In the genomic region with DNA sequence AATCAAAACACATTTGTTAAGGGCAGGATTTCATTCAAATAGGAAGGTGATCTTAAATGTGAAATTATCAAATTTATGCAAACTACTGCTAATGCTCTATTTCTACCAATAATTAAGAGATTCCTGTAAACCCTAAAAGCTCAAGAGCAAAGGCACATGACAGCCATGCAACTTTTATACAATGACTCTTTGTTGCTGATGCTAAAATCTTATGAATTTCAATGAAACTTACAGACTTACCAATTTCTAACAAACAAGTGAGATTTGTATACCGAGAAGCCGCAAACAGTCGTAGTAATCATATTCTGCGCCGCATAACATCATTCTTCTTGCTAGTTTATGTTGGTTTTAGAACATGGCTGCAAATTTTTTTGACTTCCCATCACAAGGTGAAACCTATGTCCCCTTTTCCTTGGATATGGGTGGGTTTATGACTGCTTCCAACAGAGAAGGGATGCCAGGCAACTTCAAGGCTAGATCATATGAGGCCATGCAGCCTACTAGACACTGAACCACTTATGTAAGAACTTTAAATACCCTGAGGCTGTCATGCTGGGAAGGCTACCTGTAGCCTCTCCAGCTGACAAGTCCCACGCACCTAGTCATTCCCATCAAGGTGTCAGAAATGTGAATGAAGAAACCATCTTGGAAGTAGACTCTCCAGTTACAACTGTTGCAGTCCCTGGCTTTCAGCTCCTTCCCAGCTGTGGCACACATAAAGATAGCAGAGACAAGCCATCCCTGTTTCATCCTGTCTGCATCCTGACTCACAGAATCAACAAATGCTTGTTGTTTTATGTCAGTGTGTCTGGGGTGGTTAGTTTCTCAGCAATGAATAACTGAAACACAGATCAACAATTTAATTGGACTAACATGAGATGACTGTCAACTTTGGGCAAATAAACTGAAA, we compare ENCODE assay signal across 1 cellular context.
TF ChIP-seq lines count a peak whose summit lies in the region.

No MANE protein-coding gene starts in this region.

TF ChIP-seq in IMR-90, 13 proteins besides CTCF, POLR2A, EP300 and RAD21:
- TF ChIP-seq CHD1 (IDR thresholded peaks at IDR 0.05; ENCODE audit: low read depth, low read length) (no peak), MAZ (IDR thresholded peaks at IDR 0.05; ENCODE audit: borderline replicate concordance, low read depth, low read length) (no peak), SMC3 (IDR thresholded peaks at IDR 0.05; ENCODE audit: low read depth, low read length) (no peak), MXI1 (IDR thresholded peaks at IDR 0.05; ENCODE audit: borderline replicate concordance, low read depth, low read length) (no peak), FOS (IDR thresholded peaks at IDR 0.05; ENCODE audit: low read depth, low read length) (no peak), NFE2L2 (IDR thresholded peaks at IDR 0.05; ENCODE audit: low read depth, low read length) (no peak), RCOR1 (IDR thresholded peaks at IDR 0.05; ENCODE audit: insufficient replicate concordance, low read length) (no peak), BHLHE40 (IDR thresholded peaks at IDR 0.05; ENCODE audit: low read depth, low read length) (no peak), MAFK (IDR thresholded peaks at IDR 0.05; ENCODE audit: low read depth, low read length) (no peak), RFX5 (IDR thresholded peaks at IDR 0.05; ENCODE audit: low read depth, low read length) (no peak), CEBPB (IDR thresholded peaks at IDR 0.05; ENCODE audit: low read depth, low read length) (no peak)
- TF ChIP-seq, protein P1, sequence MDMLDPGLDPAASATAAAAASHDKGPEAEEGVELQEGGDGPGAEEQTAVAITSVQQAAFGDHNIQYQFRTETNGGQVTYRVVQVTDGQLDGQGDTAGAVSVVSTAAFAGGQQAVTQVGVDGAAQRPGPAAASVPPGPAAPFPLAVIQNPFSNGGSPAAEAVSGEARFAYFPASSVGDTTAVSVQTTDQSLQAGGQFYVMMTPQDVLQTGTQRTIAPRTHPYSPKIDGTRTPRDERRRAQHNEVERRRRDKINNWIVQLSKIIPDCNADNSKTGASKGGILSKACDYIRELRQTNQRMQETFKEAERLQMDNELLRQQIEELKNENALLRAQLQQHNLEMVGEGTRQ (IDR thresholded peaks at IDR 0.05; ENCODE audit: low read depth, low read length) = no peak
- TF ChIP-seq, protein P2, sequence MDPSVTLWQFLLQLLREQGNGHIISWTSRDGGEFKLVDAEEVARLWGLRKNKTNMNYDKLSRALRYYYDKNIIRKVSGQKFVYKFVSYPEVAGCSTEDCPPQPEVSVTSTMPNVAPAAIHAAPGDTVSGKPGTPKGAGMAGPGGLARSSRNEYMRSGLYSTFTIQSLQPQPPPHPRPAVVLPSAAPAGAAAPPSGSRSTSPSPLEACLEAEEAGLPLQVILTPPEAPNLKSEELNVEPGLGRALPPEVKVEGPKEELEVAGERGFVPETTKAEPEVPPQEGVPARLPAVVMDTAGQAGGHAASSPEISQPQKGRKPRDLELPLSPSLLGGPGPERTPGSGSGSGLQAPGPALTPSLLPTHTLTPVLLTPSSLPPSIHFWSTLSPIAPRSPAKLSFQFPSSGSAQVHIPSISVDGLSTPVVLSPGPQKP (IDR thresholded peaks at IDR 0.05; ENCODE audit: borderline replicate concordance, low read depth, low read length) = no peak
